ENCODE assay signal across 17 cellular contexts in genomic region chr15:94882071-94882712, GRCh38.
DNase-seq lines count a peak whose midpoint lies in the region; ATAC-seq, FAIRE-seq and TF ChIP-seq lines count a peak whose summit lies in the region.
"Had no signal": no experiment of that assay in that cellular context is flagged by ENCODE, and none has a peak within 500 bp of the region (broad histone marks: within the 10 kb centered on the region; RNA-seq: fewer than 3 reads in every experiment).

No MANE protein-coding gene starts in this region.

- no peak overlapping the region for H2AFZ ChIP-seq in GM12878 (ENCODE audit: control insufficient read depth, low read depth, low read length)

- H3K27me3 ChIP-seq in GM12878 (replicated peaks in 1 of 2; ENCODE audit: control insufficient read depth in 2 of 2, insufficient read depth in 2 of 2, low read length in 1 of 2) (no peaks in the 10 kb centered on the region), foreskin keratinocyte (no peaks in the 10 kb centered on the region), HAP-1 (ENCODE audit: low read depth) (no peaks in the 10 kb centered on the region)
- H3K27me3 ChIP-seq: BLaER1 treated with 17β-estradiol and CSF1 and Interleukin-3, amounts not matched to agents 10 nM and 100 nM had no signal

- H3K36me3 Mint-ChIP-seq in natural killer cell (no peaks in the 10 kb centered on the region), progenitor cell of endocrine pancreas (ENCODE audit: insufficient read depth) (peaks cover 2% of the 10 kb centered on the region)
- H3K36me3 Mint-ChIP-seq: CD4-positive, CD25-positive, alpha-beta regulatory T cell; IgD-negative memory B cell had no signal

- no peaks in the 10 kb centered on the region for H3K36me3 ChIP-seq in GM12878 (ENCODE audit: control insufficient read depth in 2 of 2, insufficient read depth in 2 of 2, low read length in 1 of 2)
- no peaks in the 10 kb centered on the region for H3K36me3 ChIP-seq in HAP-1 (replicated peaks)
- H3K36me3 ChIP-seq: BLaER1 treated with 17β-estradiol and CSF1 and Interleukin-3, amounts not matched to agents 10 nM and 100 nM had no signal

- CTCF ChIA-PET in GM12878 (lab: Yijun Ruan, JAX): no interaction called here

- ATAC-seq in GM12878 (peak; percentile 44), foreskin keratinocyte (peak; percentile 84), natural killer cell (peak; percentile 34 to 50 (median 43)), GM21723 (IDR thresholded peaks at IDR 0.05; ENCODE audit: unreplicated experiment) (no peak)

- POLR2A ChIA-PET in GM12878 (lab: Charles Lee): no interaction called here

- SMC1A ChIA-PET in GM12878 (lab: Charles Lee; ENCODE audit: uncharacterized antibody, unreplicated experiment): no interaction called here

- H3K27me3 Mint-ChIP-seq in natural killer cell (ENCODE audit: low read depth in 2 of 2): peaks cover 0 to 7% of the 10 kb centered on the region in 2 donors
- H3K27me3 Mint-ChIP-seq in progenitor cell of endocrine pancreas: no peaks in the 10 kb centered on the region
- H3K27me3 Mint-ChIP-seq: CD4-positive, CD25-positive, alpha-beta regulatory T cell; IgD-negative memory B cell had no signal

- no TSS peak for BruUV-seq in GM12878 (replicated peaks; lab: Mats Ljungman, UMichigan)

- TF ChIP-seq CTCF in GM12878 (IDR thresholded peaks at IDR 0.05 in 2 of 3, conservative IDR thresholded peaks at IDR 0.05 in 1 of 3; ENCODE audit: control insufficient read depth in 2 of 3, extremely low read depth in 1 of 3, insufficient read depth in 1 of 3, low read depth in 3 of 3, low read length in 3 of 3) (no peak), foreskin keratinocyte (conservative IDR thresholded peaks at IDR 0.05) (no peak), natural killer cell (IDR thresholded peaks at IDR 0.05) (no peak), progenitor cell of endocrine pancreas (IDR thresholded peaks at IDR 0.05; ENCODE audit: unreplicated experiment) (no peak)

- RAD21 ChIA-PET in GM12878 (lab: Charles Lee; ENCODE audit: unreplicated experiment): no interaction called here

- H3K9ac ChIP-seq in GM12878 (ENCODE audit: control insufficient read depth, insufficient read depth, low read length): no peak overlapping the region
- H3K9ac ChIP-seq: BLaER1 treated with 17β-estradiol and CSF1 and Interleukin-3, amounts not matched to agents 10 nM and 100 nM had no signal

- H3K27ac Mint-ChIP-seq in natural killer cell (no peak overlapping the region), progenitor cell of endocrine pancreas (no peak overlapping the region)
- H3K27ac Mint-ChIP-seq: CD4-positive, CD25-positive, alpha-beta regulatory T cell; HFFc6; IgD-negative memory B cell had no signal

- H3K4me1 Mint-ChIP-seq in natural killer cell (no peaks in the 10 kb centered on the region), progenitor cell of endocrine pancreas (ENCODE audit: low read depth) (no peaks in the 10 kb centered on the region)
- H3K4me1 Mint-ChIP-seq: CD4-positive, CD25-positive, alpha-beta regulatory T cell; IgD-negative memory B cell had no signal

- no peaks in the 10 kb centered on the region for H4K20me1 ChIP-seq in GM12878 (ENCODE audit: control insufficient read depth, insufficient read depth)
- H4K20me1 ChIP-seq: BLaER1 treated with 17β-estradiol and CSF1 and Interleukin-3, amounts not matched to agents 10 nM and 100 nM had no signal

- no peak overlapping the region for H3K4me2 ChIP-seq in GM12878 (ENCODE audit: control insufficient read depth, insufficient read depth)
- H3K4me2 ChIP-seq: BLaER1 treated with 17β-estradiol and CSF1 and Interleukin-3, amounts not matched to agents 10 nM and 100 nM had no signal

- 2% methylated on average over 10 of the region's 10 CpGs for WGBS in GM12878 (ENCODE audit: insufficient coverage, insufficient replicate concordance, low lambda C conversion rate, missing lambda C conversion rate)

- DNase-seq in HPDE6-E6E7 (ENCODE audit: extremely low spot score): peak; percentile 55
- no peak for DNase-seq in GM12878 (ENCODE audit: low read depth, low spot score)
- peak; percentile 51 to 84 for DNase-seq in foreskin keratinocyte
- no peak for DNase-seq in natural killer cell
- DNase-seq in LoVo (ENCODE audit: low spot score): no peak
- DNase-seq in HAP-1 (ENCODE audit: low spot score in 2 of 2): no peak
- DNase-seq in progenitor cell of endocrine pancreas (ENCODE audit: low spot score, unreplicated experiment): no peak
- DNase-seq: ACHN; CD4-positive, CD25-positive, alpha-beta regulatory T cell; DMS53; HCEC 1CT; HFFc6 had no signal

- intact Hi-C loops in GM12878 (cut with micrococcal nuclease; ENCODE audit: unreplicated experiment): no loop called here
- intact Hi-C loops in natural killer cell (cut with micrococcal nuclease): no loop called here

- TF ChIP-seq EP300 in GM12878 (IDR thresholded peaks at IDR 0.05; ENCODE audit: borderline replicate concordance in 1 of 2, control insufficient read depth in 1 of 2, low read depth in 2 of 2, low read length in 2 of 2): no peak

- TF ChIP-seq POLR2A in GM12878 (IDR thresholded peaks at IDR 0.05; ENCODE audit: low read depth, low read length): no peak

- H3K4me3 ChIP-seq in GM12878 (no peak overlapping the region), HAP-1 (no peak overlapping the region)
- H3K4me3 ChIP-seq: BLaER1 treated with 17β-estradiol and CSF1 and Interleukin-3, amounts not matched to agents 10 nM and 100 nM had no signal

- H3K9me3 Mint-ChIP-seq in natural killer cell (peaks cover 0 to 6% of the 10 kb centered on the region in 2 donors), progenitor cell of endocrine pancreas (ENCODE audit: low read depth) (peaks cover 20% of the 10 kb centered on the region)

- no peaks in the 10 kb centered on the region for H3K79me2 ChIP-seq in GM12878 (ENCODE audit: control insufficient read depth, insufficient read depth, low read length)

- H3K9me3 ChIP-seq in GM12878 (replicated peaks; ENCODE audit: control insufficient read depth, insufficient read depth, low read length): no peaks in the 10 kb centered on the region
- no peaks in the 10 kb centered on the region for H3K9me3 ChIP-seq in HAP-1

- H3K27ac ChIP-seq in GM12878 (ENCODE audit: control insufficient read depth, insufficient read depth): no peak overlapping the region
- no peak overlapping the region for H3K27ac ChIP-seq in foreskin keratinocyte
- H3K27ac ChIP-seq: BLaER1 treated with 17β-estradiol and CSF1 and Interleukin-3, amounts not matched to agents 10 nM and 100 nM had no signal

- in situ Hi-C loops in GM12878 (cut with MboI): no loop called here
- in situ Hi-C loops in HAP-1 (cut with MboI; ENCODE audit: low sequenced_read_pairs): no loop called here

- no peak overlapping the region for H3K4me3 Mint-ChIP-seq in natural killer cell
- H3K4me3 Mint-ChIP-seq in progenitor cell of endocrine pancreas (ENCODE audit: low read depth): no peak overlapping the region
- H3K4me3 Mint-ChIP-seq: CD4-positive, CD25-positive, alpha-beta regulatory T cell; HFFc6; IgD-negative memory B cell had no signal

- H3K4me1 ChIP-seq in GM12878 (ENCODE audit: control insufficient read depth, insufficient read depth, low read length) (no peaks in the 10 kb centered on the region), foreskin keratinocyte (no peaks in the 10 kb centered on the region), HAP-1 (no peaks in the 10 kb centered on the region)
- H3K4me1 ChIP-seq: BLaER1 treated with 17β-estradiol and CSF1 and Interleukin-3, amounts not matched to agents 10 nM and 100 nM had no signal

- TF ChIP-seq RAD21 in GM12878 (IDR thresholded peaks at IDR 0.05; ENCODE audit: insufficient read depth, low read depth, low read length): no peak

- FAIRE-seq in GM12878 (lab: Jason Lieb, UNC): no peak
- FAIRE-seq: GM12891, H1 had no signal

TF ChIP-seq in GM12878, 131 proteins besides CTCF, POLR2A, EP300 and RAD21 (continues in another document):
- TF ChIP-seq TARDBP (IDR thresholded peaks at IDR 0.05; ENCODE audit: borderline replicate concordance): no peak
- no peak for TF ChIP-seq ZNF217 (IDR thresholded peaks at IDR 0.05)
- no peak for TF ChIP-seq JUNB (IDR thresholded peaks at IDR 0.05)
- no peak for TF ChIP-seq YBX1 (IDR thresholded peaks at IDR 0.05)
- TF ChIP-seq NFIC (IDR thresholded peaks at IDR 0.05; ENCODE audit: low read depth, low read length): no peak
- TF ChIP-seq NR2C2 (IDR thresholded peaks at IDR 0.05; ENCODE audit: borderline replicate concordance, control insufficient read depth, insufficient read length, low read depth): no peak
- no peak for TF ChIP-seq JUND (IDR thresholded peaks at IDR 0.05; ENCODE audit: low read depth, low read length)
- no peak for TF ChIP-seq ZBTB11 (CRISPR knock-in tag; IDR thresholded peaks at IDR 0.05)
- TF ChIP-seq SMAD1 (IDR thresholded peaks at IDR 0.05; ENCODE audit: low read depth, partially characterized antibody): no peak
- TF ChIP-seq PAX8 (IDR thresholded peaks at IDR 0.05): no peak

Comparison
In these comparisons a context has a peak if more than half of its experiments do, and no peak if none do; other contexts are left out.
1. DNase-seq: peak in HPDE6-E6E7 (single experiment) and foreskin keratinocyte (2 of 2); none in GM12878 (single experiment), natural killer cell (single experiment), LoVo (single experiment), HAP-1 (0 of 2) and progenitor cell of endocrine pancreas (single experiment).